ENCODE assay signal across 7 cellular contexts in the genomic region with DNA sequence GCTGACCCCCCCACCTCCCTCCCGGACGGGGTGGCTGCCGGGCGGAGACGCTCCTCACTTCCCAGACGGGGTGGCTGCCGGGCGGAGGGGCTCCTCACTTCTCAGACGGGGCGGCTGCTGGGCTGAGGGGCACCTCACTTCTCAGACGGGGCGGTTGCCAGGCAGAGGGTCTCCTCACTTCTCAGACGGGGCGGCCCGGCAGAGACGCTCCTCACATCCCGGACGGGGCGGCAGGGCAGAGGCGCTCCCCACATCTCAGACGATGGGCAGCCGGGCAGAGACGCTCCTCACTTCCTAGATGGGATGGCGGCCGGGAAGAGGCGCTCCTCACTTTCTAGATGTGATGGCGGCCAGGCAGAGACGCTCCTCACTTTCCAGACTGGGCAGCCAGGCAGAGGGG. TPM values are rescaled to one million over a fixed set of nuclear protein-coding genes. Genes with fewer than 3 reads are reported as not detected.
"Had no signal": no experiment of that assay in that cellular context is flagged by ENCODE, and none has a peak within 500 bp of the region (broad histone marks: within the 10 kb centered on the region; RNA-seq: fewer than 3 reads in every experiment).

No MANE protein-coding gene starts in this region.

RNA-seq across cellular contexts. Expression of a gene that starts 53.6 kb away (rescaled TPM):
- total RNA-seq: GM23248, GM23338, H1, H4, H7, H9, HFFc6 had no signal
